13 cellular contexts compared by ENCODE assay signal in genomic region chr2:27752551-27753237, GRCh38. TPM values are rescaled to one million over a fixed set of nuclear protein-coding genes. Genes with fewer than 3 reads are reported as not detected.
DNase-seq lines count a peak whose midpoint lies in the region; ATAC-seq and TF ChIP-seq lines count a peak whose summit lies in the region.
"Had no signal": no experiment of that assay in that cellular context is flagged by ENCODE, and none has a peak within 500 bp of the region (broad histone marks: within the 10 kb centered on the region; RNA-seq: fewer than 3 reads in every experiment).

No MANE protein-coding gene starts in this region.

- intact Hi-C loops in esophagus squamous epithelium (cut with DNase I), result loop anchor here (10.0 kb wide), 1 partner anchor 652 kb away; no protein-coding TSS in a partner anchor

- peaks cover 24% of the 10 kb centered on the region for H3K4me1 Mint-ChIP-seq in mesothelial cell of epicardium
- H3K4me1 Mint-ChIP-seq in T-helper 2 cell treated with Interferon-gamma antibody and Interleukin-4, amounts not matched to agents 5 μg/mL and 100 μg/mL, for 36 hours (ENCODE audit: low read depth), result no peaks in the 10 kb centered on the region
- H3K4me1 Mint-ChIP-seq: IgD-negative memory B cell had no signal

- no peak for ATAC-seq in GM21526 (IDR thresholded peaks at IDR 0.05; ENCODE audit: low FRiP score, unreplicated experiment)

- H3K4me3 Mint-ChIP-seq in mesothelial cell of epicardium, result peak overlapping the region; percentile 66
- no peak overlapping the region for H3K4me3 Mint-ChIP-seq in T-helper 2 cell treated with Interferon-gamma antibody and Interleukin-4, amounts not matched to agents 5 μg/mL and 100 μg/mL, for 36 hours
- H3K4me3 Mint-ChIP-seq: CD4-positive, CD25-positive, alpha-beta regulatory T cell; IgD-negative memory B cell had no signal

- peak overlapping the region in 1 of 4 donors; percentile 45 for H3K27ac ChIP-seq in esophagus squamous epithelium
- H3K27ac ChIP-seq: thoracic aorta had no signal

- peak overlapping the region in 2 of 4 donors; percentile 17 to 21 for H3K4me3 ChIP-seq in esophagus squamous epithelium
- H3K4me3 ChIP-seq: adrenal gland, thoracic aorta had no signal

- H3K27ac Mint-ChIP-seq in mesothelial cell of epicardium, result peak overlapping the region; percentile 98
- no peak overlapping the region for H3K27ac Mint-ChIP-seq in T-helper 2 cell treated with Interferon-gamma antibody and Interleukin-4, amounts not matched to agents 5 μg/mL and 100 μg/mL, for 36 hours
- H3K27ac Mint-ChIP-seq: IgD-negative memory B cell had no signal

- peaks cover 15% of the 10 kb centered on the region for H3K9me3 Mint-ChIP-seq in mesothelial cell of epicardium
- peaks cover 17% of the 10 kb centered on the region for H3K9me3 Mint-ChIP-seq in T-helper 2 cell treated with Interferon-gamma antibody and Interleukin-4, amounts not matched to agents 5 μg/mL and 100 μg/mL, for 36 hours

- WGBS in esophagus squamous epithelium, 2 donors, result 52 to 54% methylated on average over 14 to 15 of the region's 16 CpGs

- H3K27me3 ChIP-seq in esophagus squamous epithelium, result no peaks in the 10 kb centered on the region
- H3K27me3 ChIP-seq: adrenal gland had no signal

- H3K36me3 ChIP-seq in esophagus squamous epithelium, result no peaks in the 10 kb centered on the region
- H3K36me3 ChIP-seq: adrenal gland, thoracic aorta had no signal

- no peak for TF ChIP-seq POLR2A in esophagus squamous epithelium (IDR thresholded peaks at IDR 0.05)

- TF ChIP-seq CTCF in mesothelial cell of epicardium (IDR thresholded peaks at IDR 0.05; ENCODE audit: unreplicated experiment) (no peak), esophagus squamous epithelium (IDR thresholded peaks at IDR 0.05) (no peak)

- peaks cover 0 to 19% (median 7%) of the 10 kb centered on the region in 3 donors for H3K4me1 ChIP-seq in esophagus squamous epithelium

- H3K27me3 Mint-ChIP-seq in mesothelial cell of epicardium (ENCODE audit: low read depth), result no peaks in the 10 kb centered on the region
- peaks cover 8% of the 10 kb centered on the region for H3K27me3 Mint-ChIP-seq in T-helper 2 cell treated with Interferon-gamma antibody and Interleukin-4, amounts not matched to agents 5 μg/mL and 100 μg/mL, for 36 hours (ENCODE audit: low read depth)

- peaks cover 6% of the 10 kb centered on the region for H3K36me3 Mint-ChIP-seq in mesothelial cell of epicardium
- no peaks in the 10 kb centered on the region for H3K36me3 Mint-ChIP-seq in T-helper 2 cell treated with Interferon-gamma antibody and Interleukin-4, amounts not matched to agents 5 μg/mL and 100 μg/mL, for 36 hours (ENCODE audit: low read depth)
- H3K36me3 Mint-ChIP-seq: IgD-negative memory B cell had no signal

- DNase-seq in DMS53 treated with DMSO at 0.1 percent for 48 hours (lab: John Stamatoyannopoulos, UW; ENCODE audit: unreplicated experiment) (peak; percentile 67), NCI-H345 treated with DMSO at 0.1 percent for 48 hours (lab: John Stamatoyannopoulos, UW; ENCODE audit: unreplicated experiment) (peak; percentile 84), ecto neural progenitor cell (ENCODE audit: low spot score) (peak; percentile 62), mesothelial cell of epicardium (ENCODE audit: low spot score in 2 of 2, unreplicated experiment in 2 of 2) (peak in 1 of 2 experiments; percentile 63), esophagus squamous epithelium (lab: John Stamatoyannopoulos, UW) (no peak), AG08395 (ENCODE audit: low spot score) (no peak)
- DNase-seq in T-helper 2 cell treated with Interferon-gamma antibody and Interleukin-4, amounts not matched to agents 5 μg/mL and 100 μg/mL, for 36 hours (ENCODE audit: low spot score), result no peak
- DNase-seq: CD4-positive, CD25-positive, alpha-beta regulatory T cell; HCEC 1CT had no signal

- no peaks in the 10 kb centered on the region for H3K9me3 ChIP-seq in esophagus squamous epithelium
- H3K9me3 ChIP-seq: adrenal gland, thoracic aorta had no signal

RNA-seq across cellular contexts. Expression of gene MRPL33, which starts 18.8 kb away (rescaled TPM):
- total RNA-seq in mesothelial cell of epicardium (48.3 to 54.5 TPM (median 54.4 TPM) in 3 replicates), esophagus squamous epithelium (100 to 1,000 TPM in 1 of 4 donors, 10 to 100 TPM in 3; 50.4 to 114 (median 70.9) TPM)

Comparison
In these comparisons a context has a peak if more than half of its experiments do, and no peak if none do; other contexts are left out.
1. DNase-seq: peak in DMS53 treated with DMSO at 0.1 percent for 48 hours (single experiment), NCI-H345 treated with DMSO at 0.1 percent for 48 hours (single experiment) and ecto neural progenitor cell (single experiment); none in esophagus squamous epithelium (single experiment), AG08395 (single experiment) and T-helper 2 cell treated with Interferon-gamma antibody and Interleukin-4, amounts not matched to agents 5 μg/mL and 100 μg/mL, for 36 hours (single experiment).